ENCODE assay signal across 1 cellular context in the genomic region with DNA sequence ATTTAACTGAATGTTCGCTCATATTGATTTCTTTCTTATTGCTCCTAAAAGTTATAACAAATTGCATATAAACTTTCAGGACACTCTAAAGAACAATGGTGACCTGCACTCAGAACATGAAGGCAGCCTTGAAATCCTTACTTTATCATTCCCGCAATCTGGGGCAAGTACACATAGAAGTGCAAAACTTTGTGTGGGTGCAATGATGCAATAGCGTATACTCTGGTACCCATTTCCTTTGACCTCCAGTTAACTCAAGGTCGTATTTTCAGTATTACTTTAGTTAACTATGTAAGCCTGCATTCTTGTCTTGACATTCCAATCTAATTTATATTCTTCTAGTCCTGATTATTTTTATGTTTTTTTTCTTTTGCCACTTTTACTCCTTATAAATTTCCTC.
TF ChIP-seq lines count a peak whose summit lies in the region.

No MANE protein-coding gene starts in this region.

TF ChIP-seq in K562, 482 proteins besides CTCF, POLR2A, EP300 and RAD21 (continued from another document):
- TF ChIP-seq JUN (IDR thresholded peaks at IDR 0.05; ENCODE audit: borderline replicate concordance, low read depth, low read length) (no peak), JUN (CRISPR knock-in tag; IDR thresholded peaks at IDR 0.05; ENCODE audit: borderline replicate concordance) (no peak), XRCC4 (IDR thresholded peaks at IDR 0.05; ENCODE audit: extremely low read depth, insufficient read depth, insufficient read length) (no peak)
TF ChIP-seq in K562: peak in this region for 4.
